ENCODE assay signal across 1 cellular context in the genomic region with DNA sequence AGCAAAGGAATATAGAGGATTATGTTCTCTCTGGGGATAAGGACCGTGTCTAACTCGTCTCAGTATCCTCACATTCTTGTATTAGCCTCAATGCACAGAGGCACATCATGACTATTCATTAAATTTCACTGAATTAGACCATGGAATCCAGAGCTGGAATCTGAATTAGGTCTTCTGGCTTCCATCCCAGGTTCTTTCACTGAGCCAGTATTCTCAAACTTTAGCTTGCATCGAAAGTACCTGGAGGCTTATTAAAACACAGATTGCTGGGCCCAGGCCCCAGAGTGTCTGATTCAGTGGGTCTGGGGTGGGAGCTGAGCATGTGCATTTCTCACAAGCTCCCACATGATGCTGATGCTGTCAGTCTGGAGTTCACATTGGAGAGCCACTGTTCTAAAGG.
TF ChIP-seq lines count a peak whose summit lies in the region.

No MANE protein-coding gene starts in this region.

TF ChIP-seq in IMR-90, 13 proteins besides CTCF, POLR2A, EP300 and RAD21:
- TF ChIP-seq BHLHE40 (IDR thresholded peaks at IDR 0.05; ENCODE audit: low read depth, low read length) (no peak), ELK1 (IDR thresholded peaks at IDR 0.05; ENCODE audit: borderline replicate concordance, low read depth, low read length) (no peak), MAZ (IDR thresholded peaks at IDR 0.05; ENCODE audit: borderline replicate concordance, low read depth, low read length) (no peak), MAFK (IDR thresholded peaks at IDR 0.05; ENCODE audit: low read depth, low read length) (no peak), SMC3 (IDR thresholded peaks at IDR 0.05; ENCODE audit: low read depth, low read length) (no peak), USF2 (IDR thresholded peaks at IDR 0.05; ENCODE audit: low read depth, low read length) (no peak)
